Comparison of ENCODE assay signal across 18 cellular contexts in genomic region chr6:35236223-35236622, GRCh38. TPM values are rescaled to one million over a fixed set of nuclear protein-coding genes. Genes with fewer than 3 reads are reported as not detected.
DNase-seq lines count a peak whose midpoint lies in the region; ATAC-seq and TF ChIP-seq lines count a peak whose summit lies in the region.
"Had no signal": no experiment of that assay in that cellular context is flagged by ENCODE, and none has a peak within 500 bp of the region (broad histone marks: within the 10 kb centered on the region; RNA-seq: fewer than 3 reads in every experiment).

No MANE protein-coding gene starts in this region.

- no peaks in the 10 kb centered on the region for H3K27me3 ChIP-seq in ascending aorta
- no peaks in the 10 kb centered on the region for H3K27me3 ChIP-seq in sigmoid colon
- H3K27me3 ChIP-seq in thyroid gland: no peaks in the 10 kb centered on the region
- no peaks in the 10 kb centered on the region for H3K27me3 ChIP-seq in dorsolateral prefrontal cortex

- 0 out of 2 replicates have a peak, but pooled peaks cover 1% of the 10 kb centered on the region for H3K4me1 ChIP-seq in HEK293 (ENCODE audit: control insufficient read depth, insufficient read depth, low read length)
- peaks cover 11 to 30% of the 10 kb centered on the region in 2 donors for H3K4me1 ChIP-seq in ascending aorta
- peaks cover 0 to 44% (median 40%) of the 10 kb centered on the region in 4 donors for H3K4me1 ChIP-seq in sigmoid colon
- peaks cover 46 to 66% of the 10 kb centered on the region in 2 donors for H3K4me1 ChIP-seq in thyroid gland

- POLR2A ChIA-PET in HEK293 (lab: Yijun Ruan, JAX): interaction anchor here (0.9 kb wide), 1 partner anchor 22 kb away, joined by 3 read pairs; no protein-coding TSS in a partner anchor

- DNase-seq in ascending aorta (ENCODE audit: low spot score in 2 of 2): no peak
- peak; percentile 39 for DNase-seq in sigmoid colon
- DNase-seq in thyroid gland: peak; percentile 92 to 98
- no peak for DNase-seq in activated T-cell treated with anti-CD3 and anti-CD28 coated beads, Interleukin-2, amount 50 U/mL, for 48 hours
- DNase-seq in dorsolateral prefrontal cortex: no peak
- DNase-seq: C1 segment of cervical spinal cord; Calu3; CD4-positive, alpha-beta memory T cell; COR-L47; DMS153; DND-41; H9; HFFc6 had no signal

- CTCF ChIA-PET in HEK293 (lab: Yijun Ruan, JAX): interaction anchor here (0.5 to 9.4 kb wide), 4 partner anchors 28 to 250 kb away, joined by 4 to 191 read pairs (median 84); partner anchors contain the start of gene SCUBE3

- TF ChIP-seq POLR2A in sigmoid colon (IDR thresholded peaks at IDR 0.05) (no peak), thyroid gland (IDR thresholded peaks at IDR 0.05) (peak in 1 of 2 donors; percentile 38)

- H3K4me3 ChIP-seq in HEK293 (ENCODE audit: low read depth, low read length) (no peak overlapping the region), ascending aorta (no peak overlapping the region), sigmoid colon (no peak overlapping the region), thyroid gland (replicated peaks in 1 of 3) (no peak overlapping the region), dorsolateral prefrontal cortex (no peak overlapping the region)
- H3K4me3 ChIP-seq: GM23338 had no signal

- ATAC-seq in HG02798 (IDR thresholded peaks at IDR 0.05; ENCODE audit: poor library complexity, unreplicated experiment) (no peak), GM19467 (IDR thresholded peaks at IDR 0.05; ENCODE audit: unreplicated experiment) (no peak)
- ATAC-seq: GM23338, HCT116 had no signal

- H3K9me3 ChIP-seq in HEK293 (ENCODE audit: control insufficient read depth, insufficient read depth, low read depth, low read length) (no peaks in the 10 kb centered on the region), ascending aorta (no peaks in the 10 kb centered on the region), sigmoid colon (no peaks in the 10 kb centered on the region), thyroid gland (no peaks in the 10 kb centered on the region)

- intact Hi-C loops in ascending aorta (cut with DNase I): no loop called here
- intact Hi-C loops in sigmoid colon (cut with DNase I): no loop called here
- intact Hi-C loops in thyroid gland (cut with DNase I): no loop called here
- intact Hi-C loops in dorsolateral prefrontal cortex (cut with DNase I): loop anchor here in 1 of 2 donors (5.0 kb wide), 1 partner anchor 249 kb away; no protein-coding TSS in a partner anchor

- H3K36me3 ChIP-seq in HEK293 (ENCODE audit: control insufficient read depth in 2 of 2, insufficient read depth in 1 of 2, low read length in 2 of 2) (peaks cover 0 to 34% of the 10 kb centered on the region in 2 experiments; a peak in 1 of 3 replicates), ascending aorta (peaks cover 33 to 44% of the 10 kb centered on the region in 2 donors), sigmoid colon (no peaks in the 10 kb centered on the region), thyroid gland (peaks cover 0 to 4% of the 10 kb centered on the region in 2 donors)

- H3K27ac ChIP-seq in HEK293 (ENCODE audit: extremely low read depth, low read depth, low read length) (no peak overlapping the region), ascending aorta (peak overlapping the region; percentile 78 to 89), sigmoid colon (no peak overlapping the region), thyroid gland (peak overlapping the region; percentile 70 to 84 (median 82)), dorsolateral prefrontal cortex (no peak overlapping the region)

- TF ChIP-seq EP300 in sigmoid colon (IDR thresholded peaks at IDR 0.05): no peak

- TF ChIP-seq CTCF in HEK293 (tag by site-specific recombination; IDR thresholded peaks at IDR 0.05): no peak
- no peak for TF ChIP-seq CTCF in ascending aorta (IDR thresholded peaks at IDR 0.05)
- TF ChIP-seq CTCF in sigmoid colon (IDR thresholded peaks at IDR 0.05): no peak
- TF ChIP-seq CTCF in thyroid gland (IDR thresholded peaks at IDR 0.05): no peak
- no peak for TF ChIP-seq CTCF in dorsolateral prefrontal cortex (IDR thresholded peaks at IDR 0.05 in 54 of 56, conservative IDR thresholded peaks at IDR 0.05 in 2 of 56; ENCODE audit: low read depth in 1 of 56, partially characterized antibody in 56 of 56)

- 92 to 95% methylated on average over 5 of the region's 5 CpGs for WGBS in sigmoid colon, 2 donors
- WGBS in thyroid gland, 2 donors: 42 to 53% methylated on average over 4 to 5 of the region's 5 CpGs

TF ChIP-seq in HEK293, 187 proteins besides CTCF, POLR2A, EP300 and RAD21:
- no peak for TF ChIP-seq BCL6B (tag by site-specific recombination; IDR thresholded peaks at IDR 0.05)
- TF ChIP-seq ZNF600 (tag by site-specific recombination; IDR thresholded peaks at IDR 0.05): 0 out of 2 replicates have a peak, but pooled peaks have one; percentile 30
- TF ChIP-seq ZNF280C (tag by site-specific recombination; IDR thresholded peaks at IDR 0.05): no peak
TF ChIP-seq in HEK293: peak in this region for 1.

RNA-seq across cellular contexts. Expression of gene SCUBE3, which starts 22.5 kb away (rescaled TPM):
- total RNA-seq in ascending aorta (29.5 TPM), sigmoid colon (10 to 100 TPM in 1 of 4 donors, 1 to 10 TPM in 3; 2.1 to 12.7 (median 5.3) TPM), thyroid gland (100 to 1,000 TPM in 1 of 4 donors, 10 to 100 TPM in 3; 45.5 to 119 (median 66.3) TPM), dorsolateral prefrontal cortex (1 to 10 TPM in 14 of 120 experiments, under 1 TPM in 104, not detected in 2; 0.07 to 3.3 (median 0.38) TPM)
- polyA plus RNA-seq in sigmoid colon: under 1 TPM in 1 of 3 donors, not detected in 2; 0.29 TPM
- total RNA-seq: CD4-positive, alpha-beta memory T cell had no signal

RNA-seq across cellular contexts. Expression of gene ZNF76, which starts 23.3 kb away (rescaled TPM):
- total RNA-seq in ascending aorta (55.7 TPM), sigmoid colon (10 to 100 TPM; 29.3 to 59.8 (median 31.8) TPM), thyroid gland (10 to 100 TPM; 54.3 to 81.7 (median 71.6) TPM), dorsolateral prefrontal cortex (10 to 100 TPM; 28.7 to 73.1 (median 45.8) TPM)
- 10 to 100 TPM; 14.3 to 28.3 (median 15.0) TPM for polyA plus RNA-seq in sigmoid colon

Comparison
In these comparisons a context has a peak if more than half of its experiments do, and no peak if none do; other contexts are left out.
1. H3K27ac ChIP-seq: peak in ascending aorta (2 of 2) and thyroid gland (3 of 3); none in HEK293 (single experiment), sigmoid colon (0 of 4) and dorsolateral prefrontal cortex (0 of 59).
2. DNase-seq: peak in sigmoid colon (single experiment) and thyroid gland (2 of 2); none in ascending aorta (0 of 2), activated T-cell treated with anti-CD3 and anti-CD28 coated beads, Interleukin-2, amount 50 U/mL, for 48 hours (0 of 2) and dorsolateral prefrontal cortex (0 of 10).